In genomic region chr19:35204799-35205732, GRCh38 we compare ENCODE assay signal across 9 cellular contexts. TPM values are rescaled to one million over a fixed set of nuclear protein-coding genes. Genes with fewer than 3 reads are reported as not detected.
DNase-seq lines count a peak whose midpoint lies in the region; ATAC-seq and TF ChIP-seq lines count a peak whose summit lies in the region.
"Had no signal": no experiment of that assay in that cellular context is flagged by ENCODE, and none has a peak within 500 bp of the region (broad histone marks: within the 10 kb centered on the region; RNA-seq: fewer than 3 reads in every experiment).

No MANE protein-coding gene starts in this region.

- peak overlapping the region; percentile 28 to 87 (median 78) for H3K27ac ChIP-seq in Peyer's patch
- no peak overlapping the region for H3K27ac ChIP-seq in prostate gland

- no peak overlapping the region for H3K4me3 ChIP-seq in Peyer's patch
- no peak overlapping the region for H3K4me3 ChIP-seq in prostate gland

- TF ChIP-seq CTCF in Peyer's patch (IDR thresholded peaks at IDR 0.05) = no peak
- no peak for TF ChIP-seq CTCF in prostate gland (IDR thresholded peaks at IDR 0.05)

- DNase-seq in Peyer's patch = peak in 2 of 3 donors; percentile 79 to 81
- DNase-seq in medulla oblongata (ENCODE audit: extremely low spot score) = peak; percentile 70
- no peak for DNase-seq in NCI-H1092 treated with DMSO at 0.1 percent for 48 hours (lab: John Stamatoyannopoulos, UW)
- no peak for DNase-seq in cerebellar cortex (ENCODE audit: low spot score)
- DNase-seq in prostate gland (ENCODE audit: low spot score) = no peak
- DNase-seq in HPDE6-E6E7 (ENCODE audit: extremely low spot score) = no peak

- no peaks in the 10 kb centered on the region for H3K36me3 ChIP-seq in Peyer's patch
- no peaks in the 10 kb centered on the region for H3K36me3 ChIP-seq in prostate gland

- H3K9me3 ChIP-seq in Peyer's patch (no peaks in the 10 kb centered on the region), prostate gland (no peaks in the 10 kb centered on the region)

- WGBS in prostate gland = 64% methylated on average over 13 of the region's 13 CpGs

- no peaks in the 10 kb centered on the region for H3K27me3 ChIP-seq in Peyer's patch
- H3K27me3 ChIP-seq in prostate gland (replicated peaks; ENCODE audit: insufficient read depth) = no peaks in the 10 kb centered on the region

- intact Hi-C loops in prostate gland (cut with DNase I) = no loop called here

- ATAC-seq in GM18907 (IDR thresholded peaks at IDR 0.05; ENCODE audit: unreplicated experiment) (peak; percentile 56), HG02678 (IDR thresholded peaks at IDR 0.05; ENCODE audit: unreplicated experiment) (peak; percentile 78)

- no peak for TF ChIP-seq POLR2A in Peyer's patch (IDR thresholded peaks at IDR 0.05)
- no peak for TF ChIP-seq POLR2A in prostate gland (IDR thresholded peaks at IDR 0.05)

- H3K4me1 ChIP-seq in Peyer's patch (peaks cover 0 to 27% (median 8%) of the 10 kb centered on the region in 4 donors), prostate gland (replicated peaks) (no peaks in the 10 kb centered on the region)

RNA-seq across cellular contexts. Expression of gene FAM187B, which starts 23.5 kb away (rescaled TPM):
- total RNA-seq in Peyer's patch = not detected
- total RNA-seq in prostate gland = 1 to 10 TPM in 1 of 2 donors, not detected in 1; 1.1 TPM
- total RNA-seq: LHCN-M2 had no signal

RNA-seq across cellular contexts. Expression of gene LSR, which starts 43.7 kb away (rescaled TPM):
- total RNA-seq in Peyer's patch (100 to 1,000 TPM in 3 of 4 donors, 10 to 100 TPM in 1; 28.9 to 214 (median 188) TPM), prostate gland (100 to 1,000 TPM; 119 to 202 TPM)

RNA-seq across cellular contexts. Expression of gene FXYD5, which starts 50.5 kb away (rescaled TPM):
- total RNA-seq in Peyer's patch = 10 to 100 TPM in 3 of 4 donors, 1 to 10 TPM in 1; 6.0 to 67.7 (median 22.2) TPM
- 10 to 100 TPM; 18.8 to 43.2 TPM for total RNA-seq in prostate gland

Comparison
In these comparisons a context has a peak if more than half of its experiments do, and no peak if none do; other contexts are left out.
1. DNase-seq: peak in Peyer's patch (2 of 3) and medulla oblongata (single experiment); none in NCI-H1092 treated with DMSO at 0.1 percent for 48 hours (single experiment), cerebellar cortex (single experiment), prostate gland (single experiment) and HPDE6-E6E7 (single experiment).
2. H3K27ac ChIP-seq: peak in Peyer's patch (4 of 4); none in prostate gland (0 of 2).